ENCODE assay signal across 14 cellular contexts in genomic region chr2:18834341-18834740, GRCh38.
DNase-seq lines count a peak whose midpoint lies in the region; ATAC-seq and TF ChIP-seq lines count a peak whose summit lies in the region.
"Had no signal": no experiment of that assay in that cellular context is flagged by ENCODE, and none has a peak within 500 bp of the region (broad histone marks: within the 10 kb centered on the region; RNA-seq: fewer than 3 reads in every experiment).

No MANE protein-coding gene starts in this region.

- ATAC-seq in Right ventricle myocardium inferior (peak; percentile 75), gastroesophageal sphincter (peak; percentile 72), GM21447 (IDR thresholded peaks at IDR 0.05; ENCODE audit: unreplicated experiment) (no peak)

- H3K27ac ChIP-seq in left ventricle myocardium inferior (replicated peaks) (no peak overlapping the region), gastroesophageal sphincter (peak overlapping the region in 1 of 4 donors; percentile 36), suprapubic skin (peak overlapping the region; percentile 20)
- H3K27ac ChIP-seq: dorsolateral prefrontal cortex, uterus had no signal

- peaks cover 59% of the 10 kb centered on the region for H3K4me1 ChIP-seq in left ventricle myocardium inferior
- H3K4me1 ChIP-seq in gastroesophageal sphincter = peaks cover 7 to 44% (median 15%) of the 10 kb centered on the region in 3 donors
- peaks cover 6% of the 10 kb centered on the region for H3K4me1 ChIP-seq in suprapubic skin

- in situ Hi-C loops in GM13977 (cut with MboI; ENCODE audit: low pct_unique_long_range_greater_than_20kb, low sequenced_read_pairs, unreplicated experiment) = no loop called here

- WGBS in gastroesophageal sphincter (ENCODE audit: low coverage in 1 of 2), 2 donors = 14 to 67% methylated on average over 1 of the region's 1 CpG
- WGBS in suprapubic skin = 33% methylated on average over 1 of the region's 1 CpG

- no peaks in the 10 kb centered on the region for H3K27me3 ChIP-seq in left ventricle myocardium inferior (ENCODE audit: low read depth)
- H3K27me3 ChIP-seq in gastroesophageal sphincter = no peaks in the 10 kb centered on the region
- no peaks in the 10 kb centered on the region for H3K27me3 ChIP-seq in suprapubic skin
- H3K27me3 ChIP-seq: dorsolateral prefrontal cortex, uterus had no signal

- H3K9me3 ChIP-seq in left ventricle myocardium inferior (replicated peaks) = no peaks in the 10 kb centered on the region
- no peaks in the 10 kb centered on the region for H3K9me3 ChIP-seq in gastroesophageal sphincter
- no peaks in the 10 kb centered on the region for H3K9me3 ChIP-seq in suprapubic skin
- H3K9me3 ChIP-seq: uterus had no signal

- no peak for TF ChIP-seq POLR2A in gastroesophageal sphincter (IDR thresholded peaks at IDR 0.05)
- no peak for TF ChIP-seq POLR2A in suprapubic skin (IDR thresholded peaks at IDR 0.05)

- no peaks in the 10 kb centered on the region for H3K36me3 ChIP-seq in left ventricle myocardium inferior
- H3K36me3 ChIP-seq in gastroesophageal sphincter = no peaks in the 10 kb centered on the region
- H3K36me3 ChIP-seq in suprapubic skin = no peaks in the 10 kb centered on the region
- H3K36me3 ChIP-seq: uterus had no signal

- no peak for DNase-seq in Right ventricle myocardium inferior (ENCODE audit: missing footprints)
- no peak for DNase-seq in left ventricle myocardium inferior
- DNase-seq in astrocyte of the hippocampus (ENCODE audit: low read depth, low spot score) = peak; percentile 25
- DNase-seq in suprapubic skin (ENCODE audit: low spot score in 2 of 2) = no peak
- DNase-seq in mucosa of gallbladder (ENCODE audit: low spot score) = no peak
- DNase-seq in GM13977 (ENCODE audit: low spot score) = no peak
- DNase-seq: activated CD8-positive, alpha-beta memory T cell treated with anti-CD3 and anti-CD28 coated beads for 24 hours; dorsolateral prefrontal cortex; head of caudate nucleus; NCI-H1092; NCI-H226; uterus had no signal

- no peak overlapping the region for H3K4me3 ChIP-seq in left ventricle myocardium inferior
- H3K4me3 ChIP-seq in gastroesophageal sphincter = no peak overlapping the region
- H3K4me3 ChIP-seq in suprapubic skin = no peak overlapping the region
- H3K4me3 ChIP-seq: dorsolateral prefrontal cortex, uterus had no signal

- TF ChIP-seq EP300 in gastroesophageal sphincter (IDR thresholded peaks at IDR 0.05) (no peak), suprapubic skin (IDR thresholded peaks at IDR 0.05) (no peak)

- intact Hi-C loops in Right ventricle myocardium inferior (cut with DNase I) = no loop called here
- intact Hi-C loops in left ventricle myocardium inferior (cut with micrococcal nuclease) = no loop called here

- TF ChIP-seq CTCF in left ventricle myocardium inferior (IDR thresholded peaks at IDR 0.05; ENCODE audit: borderline replicate concordance) = no peak
- TF ChIP-seq CTCF in gastroesophageal sphincter (IDR thresholded peaks at IDR 0.05) = no peak
- TF ChIP-seq CTCF in suprapubic skin (IDR thresholded peaks at IDR 0.05) = no peak
- no peak for TF ChIP-seq CTCF in GM13977 (IDR thresholded peaks at IDR 0.05; ENCODE audit: extremely low read depth, insufficient read depth, missing control alignments)
